ENCODE assay signal across 8 cellular contexts in genomic region chr14:70821916-70822705, GRCh38. TPM values are rescaled to one million over a fixed set of nuclear protein-coding genes. Genes with fewer than 3 reads are reported as not detected.
DNase-seq lines count a peak whose midpoint lies in the region; ATAC-seq and TF ChIP-seq lines count a peak whose summit lies in the region.

No MANE protein-coding gene starts in this region.

- DNase-seq in LNCaP clone FGC (ENCODE audit: low read depth) (no peak), WTC11 (ENCODE audit: low spot score) (peak; percentile 60), caudate nucleus (lab: John Stamatoyannopoulos, UW) (peak in 39 of 61 donors; percentile 10 to 75 (median 40)), left colon (peak; percentile 33 to 44), OCI-M1 (lab: John Stamatoyannopoulos, UW) (no peak)
- peak in 3 of 4 experiments; percentile 41 to 51 (median 47) for DNase-seq in stimulated activated CD4-positive, alpha-beta T cell treated with anti-CD3 and anti-CD28 coated beads, Interleukin-1b, Interleukin-23, amount 100 ng/mL, for 24 hours (ENCODE audit: low read depth in 4 of 4, low spot score in 1 of 4)

- H3K27ac ChIP-seq in DOHH2 (ENCODE audit: low read depth, low read length) (no peak overlapping the region), caudate nucleus (ENCODE audit: low read depth, low read length) (peak overlapping the region; percentile 44)

- H3K36me3 ChIP-seq in DOHH2 (ENCODE audit: control insufficient read depth, low read length): no peaks in the 10 kb centered on the region

- H4K20me1 ChIP-seq in DOHH2 (ENCODE audit: control insufficient read depth, insufficient read depth, low read depth, low read length): no peaks in the 10 kb centered on the region

- no peaks in the 10 kb centered on the region for H3K36me3 Mint-ChIP-seq in WTC11

- peaks cover 17% of the 10 kb centered on the region for H3K4me1 Mint-ChIP-seq in WTC11

- no peaks in the 10 kb centered on the region for H3K79me2 ChIP-seq in DOHH2 (ENCODE audit: control insufficient read depth, low read length)

- H3K4me2 ChIP-seq in DOHH2 (ENCODE audit: low read length): peak overlapping the region; percentile 93

- peaks cover 48% of the 10 kb centered on the region for H3K27me3 Mint-ChIP-seq in WTC11 (ENCODE audit: low read depth)

- TF ChIP-seq CTCF in DOHH2 (IDR thresholded peaks at IDR 0.05; ENCODE audit: low read depth, low read length, poor library complexity, severe bottlenecking) (no peak), LNCaP clone FGC (IDR thresholded peaks at IDR 0.05; ENCODE audit: control insufficient read depth, extremely low read depth, insufficient read depth) (no peak), WTC11 (IDR thresholded peaks at IDR 0.05) (no peak)

- CTCF ChIA-PET in WTC11 (lab: Charles Lee): interaction anchor here (0.6 to 5.5 kb wide), 9 partner anchors 13 to 1093 kb away, joined by 3 to 85 read pairs (median 7); partner anchors contain the start of genes MAP3K9 and PCNX1

- no peaks in the 10 kb centered on the region; the same call in 1 of the 2 replicates for H3F3A ChIP-seq in DOHH2 (ENCODE audit: control insufficient read depth, insufficient read depth)

- H3K4me3 ChIP-seq in DOHH2 (ENCODE audit: low read length): peak overlapping the region; percentile 80
- H3K4me3 ChIP-seq in LNCaP clone FGC (ENCODE audit: low read depth, low read length): peak overlapping the region; percentile 55

- H3K27me3 ChIP-seq in DOHH2 (ENCODE audit: control insufficient read depth, low read length): peaks cover 54% of the 10 kb centered on the region

- intact Hi-C loops in left colon (cut with DNase I, micrococcal nuclease): no loop called here

- H3K9me3 Mint-ChIP-seq in WTC11: no peaks in the 10 kb centered on the region

- no peaks in the 10 kb centered on the region for H3K9me2 ChIP-seq in DOHH2 (replicated peaks; ENCODE audit: control insufficient read depth, low read length)

- POLR2A ChIA-PET in WTC11 (lab: Charles Lee): interaction anchor here (0.6 to 3.1 kb wide), 6 partner anchors 13 to 428 kb away, joined by 3 to 25 read pairs (median 3); partner anchors contain the start of gene MAP3K9

- peak; percentile 28 for ATAC-seq in WTC11
- ATAC-seq in left colon: peak; percentile 38
- ATAC-seq in GM21390 (IDR thresholded peaks at IDR 0.05; ENCODE audit: unreplicated experiment): no peak

- H3K4me1 ChIP-seq in DOHH2 (ENCODE audit: control insufficient read depth, low read length): peaks cover 24% of the 10 kb centered on the region

- H3K27ac Mint-ChIP-seq in WTC11: no peak overlapping the region

- no peaks in the 10 kb centered on the region for H3K9me3 ChIP-seq in DOHH2 (ENCODE audit: control insufficient read depth, insufficient read depth, low read length)

- peak overlapping the region; percentile 82 for H3K4me3 Mint-ChIP-seq in WTC11

TF ChIP-seq in WTC11, 78 proteins besides CTCF, POLR2A, EP300 and RAD21 (continues in another document):
- TF ChIP-seq, protein P1, sequence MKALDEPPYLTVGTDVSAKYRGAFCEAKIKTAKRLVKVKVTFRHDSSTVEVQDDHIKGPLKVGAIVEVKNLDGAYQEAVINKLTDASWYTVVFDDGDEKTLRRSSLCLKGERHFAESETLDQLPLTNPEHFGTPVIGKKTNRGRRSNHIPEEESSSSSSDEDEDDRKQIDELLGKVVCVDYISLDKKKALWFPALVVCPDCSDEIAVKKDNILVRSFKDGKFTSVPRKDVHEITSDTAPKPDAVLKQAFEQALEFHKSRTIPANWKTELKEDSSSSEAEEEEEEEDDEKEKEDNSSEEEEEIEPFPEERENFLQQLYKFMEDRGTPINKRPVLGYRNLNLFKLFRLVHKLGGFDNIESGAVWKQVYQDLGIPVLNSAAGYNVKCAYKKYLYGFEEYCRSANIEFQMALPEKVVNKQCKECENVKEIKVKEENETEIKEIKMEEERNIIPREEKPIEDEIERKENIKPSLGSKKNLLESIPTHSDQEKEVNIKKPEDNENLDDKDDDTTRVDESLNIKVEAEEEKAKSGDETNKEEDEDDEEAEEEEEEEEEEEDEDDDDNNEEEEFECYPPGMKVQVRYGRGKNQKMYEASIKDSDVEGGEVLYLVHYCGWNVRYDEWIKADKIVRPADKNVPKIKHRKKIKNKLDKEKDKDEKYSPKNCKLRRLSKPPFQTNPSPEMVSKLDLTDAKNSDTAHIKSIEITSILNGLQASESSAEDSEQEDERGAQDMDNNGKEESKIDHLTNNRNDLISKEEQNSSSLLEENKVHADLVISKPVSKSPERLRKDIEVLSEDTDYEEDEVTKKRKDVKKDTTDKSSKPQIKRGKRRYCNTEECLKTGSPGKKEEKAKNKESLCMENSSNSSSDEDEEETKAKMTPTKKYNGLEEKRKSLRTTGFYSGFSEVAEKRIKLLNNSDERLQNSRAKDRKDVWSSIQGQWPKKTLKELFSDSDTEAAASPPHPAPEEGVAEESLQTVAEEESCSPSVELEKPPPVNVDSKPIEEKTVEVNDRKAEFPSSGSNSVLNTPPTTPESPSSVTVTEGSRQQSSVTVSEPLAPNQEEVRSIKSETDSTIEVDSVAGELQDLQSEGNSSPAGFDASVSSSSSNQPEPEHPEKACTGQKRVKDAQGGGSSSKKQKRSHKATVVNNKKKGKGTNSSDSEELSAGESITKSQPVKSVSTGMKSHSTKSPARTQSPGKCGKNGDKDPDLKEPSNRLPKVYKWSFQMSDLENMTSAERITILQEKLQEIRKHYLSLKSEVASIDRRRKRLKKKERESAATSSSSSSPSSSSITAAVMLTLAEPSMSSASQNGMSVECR (CRISPR knock-in tag; IDR thresholded peaks at IDR 0.05; ENCODE audit: borderline replicate concordance): 0 out of 2 replicates have a peak, but pooled peaks have one; percentile 31
- TF ChIP-seq AFF4 (CRISPR knock-in tag; IDR thresholded peaks at IDR 0.05; ENCODE audit: borderline replicate concordance) (no peak), IRF2 (CRISPR knock-in tag; IDR thresholded peaks at IDR 0.05; ENCODE audit: borderline replicate concordance, low read depth) (no peak), NFATC4 (CRISPR knock-in tag; IDR thresholded peaks at IDR 0.05) (no peak)
- TF ChIP-seq, protein P2, sequence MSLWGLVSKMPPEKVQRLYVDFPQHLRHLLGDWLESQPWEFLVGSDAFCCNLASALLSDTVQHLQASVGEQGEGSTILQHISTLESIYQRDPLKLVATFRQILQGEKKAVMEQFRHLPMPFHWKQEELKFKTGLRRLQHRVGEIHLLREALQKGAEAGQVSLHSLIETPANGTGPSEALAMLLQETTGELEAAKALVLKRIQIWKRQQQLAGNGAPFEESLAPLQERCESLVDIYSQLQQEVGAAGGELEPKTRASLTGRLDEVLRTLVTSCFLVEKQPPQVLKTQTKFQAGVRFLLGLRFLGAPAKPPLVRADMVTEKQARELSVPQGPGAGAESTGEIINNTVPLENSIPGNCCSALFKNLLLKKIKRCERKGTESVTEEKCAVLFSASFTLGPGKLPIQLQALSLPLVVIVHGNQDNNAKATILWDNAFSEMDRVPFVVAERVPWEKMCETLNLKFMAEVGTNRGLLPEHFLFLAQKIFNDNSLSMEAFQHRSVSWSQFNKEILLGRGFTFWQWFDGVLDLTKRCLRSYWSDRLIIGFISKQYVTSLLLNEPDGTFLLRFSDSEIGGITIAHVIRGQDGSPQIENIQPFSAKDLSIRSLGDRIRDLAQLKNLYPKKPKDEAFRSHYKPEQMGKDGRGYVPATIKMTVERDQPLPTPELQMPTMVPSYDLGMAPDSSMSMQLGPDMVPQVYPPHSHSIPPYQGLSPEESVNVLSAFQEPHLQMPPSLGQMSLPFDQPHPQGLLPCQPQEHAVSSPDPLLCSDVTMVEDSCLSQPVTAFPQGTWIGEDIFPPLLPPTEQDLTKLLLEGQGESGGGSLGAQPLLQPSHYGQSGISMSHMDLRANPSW (CRISPR knock-in tag; conservative IDR thresholded peaks at IDR 0.05; ENCODE audit: low read depth): no peak

RNA-seq across cellular contexts. Expression of gene MAP3K9, which starts 12.8 kb away (rescaled TPM):
- 28.0 to 29.6 TPM (median 29.4 TPM) in 3 replicates for total RNA-seq in WTC11 (2021)
- 10 to 100 TPM; 10.0 to 12.4 TPM for total RNA-seq in left colon

Comparison
In these comparisons a context has a peak if more than half of its experiments do, and no peak if none do; other contexts are left out.
1. DNase-seq: peak in WTC11 (single experiment), caudate nucleus (39 of 61), left colon (2 of 2) and stimulated activated CD4-positive, alpha-beta T cell treated with anti-CD3 and anti-CD28 coated beads, Interleukin-1b, Interleukin-23, amount 100 ng/mL, for 24 hours (3 of 4); none in LNCaP clone FGC (single experiment) and OCI-M1 (single experiment).